In genomic region chr2:159076233-159076632, GRCh38 we compare ENCODE assay signal across 13 cellular contexts.
DNase-seq lines count a peak whose midpoint lies in the region; ATAC-seq and TF ChIP-seq lines count a peak whose summit lies in the region.
"Had no signal": no experiment of that assay in that cellular context is flagged by ENCODE, and none has a peak within 500 bp of the region (broad histone marks: within the 10 kb centered on the region; RNA-seq: fewer than 3 reads in every experiment).

No MANE protein-coding gene starts in this region.

- no peak for TF ChIP-seq CTCF in fibroblast of villous mesenchyme (IDR thresholded peaks at IDR 0.05; ENCODE audit: insufficient read depth, low read depth, low read length)

- H3K4me3 ChIP-seq in fibroblast of villous mesenchyme (ENCODE audit: low read depth, low read length) = no peak overlapping the region
- H3K4me3 ChIP-seq: lower lobe of right lung had no signal

- DNase-seq in EH (ENCODE audit: low read depth) = peak; percentile 83
- DNase-seq in fibroblast of villous mesenchyme (ENCODE audit: low read depth) = peak; percentile 95
- peak; percentile 60 for DNase-seq in pulmonary artery endothelial cell (ENCODE audit: low read depth, low spot score)
- DNase-seq in NCI-H748 treated with DMSO at 0.1 percent for 48 hours (lab: John Stamatoyannopoulos, UW) = no peak
- DNase-seq in activated CD4-positive, alpha-beta T cell treated with anti-CD3 and anti-CD28 coated beads, Interleukin-2, amount 50 U/mL, for 48 hours = no peak
- DNase-seq: activated CD4-positive, alpha-beta T cell treated with anti-CD3 and anti-CD28 coated beads for 4 hours; lower lobe of right lung; MM.1S; stimulated activated CD4-positive, alpha-beta T cell treated with anti-CD3 and anti-CD28 coated beads, Interleukin-2, amount 100 ng/mL, for 24 hours; stimulated activated naive CD4-positive, alpha-beta T cell had no signal

- ATAC-seq in SK-N-SH treated with all-trans-retinoic acid at 6 μM for 48 hours = peak; percentile 55
- no peak for ATAC-seq in GM21423 (IDR thresholded peaks at IDR 0.05; ENCODE audit: unreplicated experiment)
- no peak for ATAC-seq in HG02885 (IDR thresholded peaks at IDR 0.05; ENCODE audit: poor library complexity, unreplicated experiment)

TF ChIP-seq in SK-N-SH treated with all-trans-retinoic acid at 6 μM for 48 hours, 23 proteins besides CTCF, POLR2A, EP300 and RAD21:
- TF ChIP-seq ZNF565 (CRISPR knock-in tag; conservative IDR thresholded peaks at IDR 0.05; ENCODE audit: low read depth) (no peak), SNAI2 (CRISPR knock-in tag; IDR thresholded peaks at IDR 0.05) (no peak; the same call in 1 of the 2 replicates), ISL1 (CRISPR knock-in tag; IDR thresholded peaks at IDR 0.05) (peak; percentile 28; the same call in 1 of the 2 replicates), ZFP3 (CRISPR knock-in tag; IDR thresholded peaks at IDR 0.05) (peak; percentile 42; the same call in 1 of the 2 replicates)
TF ChIP-seq in SK-N-SH treated with all-trans-retinoic acid at 6 μM for 48 hours: peak in this region for 2.

Comparison
In these comparisons a context has a peak if more than half of its experiments do, and no peak if none do; other contexts are left out.
1. DNase-seq: peak in EH (single experiment), fibroblast of villous mesenchyme (single experiment) and pulmonary artery endothelial cell (single experiment); none in NCI-H748 treated with DMSO at 0.1 percent for 48 hours (single experiment) and activated CD4-positive, alpha-beta T cell treated with anti-CD3 and anti-CD28 coated beads, Interleukin-2, amount 50 U/mL, for 48 hours (0 of 2).